ENCODE assay signal across 19 cellular contexts in genomic region chr6:153123801-153124200, GRCh38. TPM values are rescaled to one million over a fixed set of nuclear protein-coding genes. Genes with fewer than 3 reads are reported as not detected.
DNase-seq lines count a peak whose midpoint lies in the region; ATAC-seq, FAIRE-seq and TF ChIP-seq lines count a peak whose summit lies in the region.
"Had no signal": no experiment of that assay in that cellular context is flagged by ENCODE, and none has a peak within 500 bp of the region (broad histone marks: within the 10 kb centered on the region; RNA-seq: fewer than 3 reads in every experiment).

No MANE protein-coding gene starts in this region.

- no peak overlapping the region for H3K27ac Mint-ChIP-seq in activated naive CD8-positive, alpha-beta T cell treated with anti-CD3 and anti-CD28 coated beads, Interleukin-2, amount 50 U/mL, for 24 hours
- no peak overlapping the region for H3K27ac Mint-ChIP-seq in osteocyte (ENCODE audit: unreplicated experiment)
- H3K27ac Mint-ChIP-seq: natural killer cell treated with Interleukin-12 subunit alpha and Interleukin-12 subunit beta and Interleukin-15 and Interleukin-18, amount 100 ng/mL, for 72 hours; stimulated activated naive CD8-positive, alpha-beta T cell treated with anti-CD3 and anti-CD28 coated beads, Interleukin-15, Interleukin-2, amounts not matched to agents 100 ng/mL and 50 ng/mL, for 24 hours had no signal

- FAIRE-seq in GM12891 (lab: Jason Lieb, UNC), result no peak
- FAIRE-seq: A204.1 had no signal

- no peak for TF ChIP-seq POLR2A in GM12891 (IDR thresholded peaks at IDR 0.05; ENCODE audit: low read depth, low read length)

- TF ChIP-seq CTCF in osteocyte (IDR thresholded peaks at IDR 0.05), result no peak

- ATAC-seq in GM19438 (IDR thresholded peaks at IDR 0.05; ENCODE audit: low read depth, unreplicated experiment) (peak; percentile 57), HG03139 (IDR thresholded peaks at IDR 0.05; ENCODE audit: unreplicated experiment) (peak; percentile 74)
- ATAC-seq in activated naive CD8-positive, alpha-beta T cell treated with anti-CD3 and anti-CD28 coated beads, Interleukin-2, amount 50 U/mL, for 24 hours, result no peak
- ATAC-seq: natural killer cell treated with Interleukin-12 subunit alpha and Interleukin-12 subunit beta and Interleukin-15 and Interleukin-18, amount 100 ng/mL, for 72 hours; Panc1 had no signal

- H3K27me3 Mint-ChIP-seq in activated naive CD8-positive, alpha-beta T cell treated with anti-CD3 and anti-CD28 coated beads, Interleukin-2, amount 50 U/mL, for 24 hours, result peaks cover 24% of the 10 kb centered on the region
- H3K27me3 Mint-ChIP-seq in osteocyte (ENCODE audit: unreplicated experiment), result no peaks in the 10 kb centered on the region

- H3K9me3 Mint-ChIP-seq in activated naive CD8-positive, alpha-beta T cell treated with anti-CD3 and anti-CD28 coated beads, Interleukin-2, amount 50 U/mL, for 24 hours, result no peaks in the 10 kb centered on the region
- H3K9me3 Mint-ChIP-seq in osteocyte (ENCODE audit: unreplicated experiment), result no peaks in the 10 kb centered on the region
- H3K9me3 Mint-ChIP-seq: immature natural killer cell; natural killer cell treated with Interleukin-12 subunit alpha and Interleukin-12 subunit beta and Interleukin-15 and Interleukin-18, amount 100 ng/mL, for 72 hours had no signal

- no peak overlapping the region for H3K4me3 Mint-ChIP-seq in activated naive CD8-positive, alpha-beta T cell treated with anti-CD3 and anti-CD28 coated beads, Interleukin-2, amount 50 U/mL, for 24 hours
- no peak overlapping the region for H3K4me3 Mint-ChIP-seq in osteocyte (ENCODE audit: unreplicated experiment)
- H3K4me3 Mint-ChIP-seq: immature natural killer cell; natural killer cell treated with Interleukin-12 subunit alpha and Interleukin-12 subunit beta and Interleukin-15 and Interleukin-18, amount 100 ng/mL, for 72 hours; stimulated activated naive CD8-positive, alpha-beta T cell treated with anti-CD3 and anti-CD28 coated beads, Interleukin-15, Interleukin-2, amounts not matched to agents 100 ng/mL and 50 ng/mL, for 24 hours had no signal

- H3K36me3 Mint-ChIP-seq in activated naive CD8-positive, alpha-beta T cell treated with anti-CD3 and anti-CD28 coated beads, Interleukin-2, amount 50 U/mL, for 24 hours (ENCODE audit: low read depth), result no peaks in the 10 kb centered on the region
- no peaks in the 10 kb centered on the region for H3K36me3 Mint-ChIP-seq in osteocyte (ENCODE audit: unreplicated experiment)
- H3K36me3 Mint-ChIP-seq: natural killer cell treated with Interleukin-12 subunit alpha and Interleukin-12 subunit beta and Interleukin-15 and Interleukin-18, amount 100 ng/mL, for 72 hours had no signal

- no peaks in the 10 kb centered on the region for H3K4me1 Mint-ChIP-seq in activated naive CD8-positive, alpha-beta T cell treated with anti-CD3 and anti-CD28 coated beads, Interleukin-2, amount 50 U/mL, for 24 hours
- peaks cover 3% of the 10 kb centered on the region for H3K4me1 Mint-ChIP-seq in osteocyte (ENCODE audit: unreplicated experiment)

- DNase-seq in GM12891 (ENCODE audit: insufficient read length, low spot score) (no peak), NOMO-1 treated with dmso at 0.1 percent for 144 hours (lab: John Stamatoyannopoulos, UW; ENCODE audit: unreplicated experiment) (peak; percentile 22), NCI-H524 (lab: John Stamatoyannopoulos, UW) (no peak), AG20443 (ENCODE audit: low spot score) (no peak), osteocyte (ENCODE audit: extremely low spot score, unreplicated experiment) (no peak)
- no peak for DNase-seq in activated naive CD8-positive, alpha-beta T cell treated with anti-CD3 and anti-CD28 coated beads, Interleukin-2, amount 50 U/mL, for 24 hours
- DNase-seq: activated CD8-positive, alpha-beta memory T cell treated with anti-CD3 and anti-CD28 coated beads for 24 hours; activated gamma-delta T cell; GOT3; immature natural killer cell; NCI-H1436 treated with DMSO at 0.1 percent for 48 hours; NCI-H510A had no signal

TF ChIP-seq in GM12891, 5 proteins besides CTCF, POLR2A, EP300 and RAD21:
- TF ChIP-seq SPI1 (IDR thresholded peaks at IDR 0.05; ENCODE audit: low read depth, low read length) (0 out of 2 replicates have a peak, but pooled peaks have one; percentile 13), PAX5 (IDR thresholded peaks at IDR 0.05; ENCODE audit: insufficient read depth, low read length, severe bottlenecking) (no peak)

RNA-seq across cellular contexts. Expression of gene RGS17, which starts 7.3 kb away (rescaled TPM):
- polyA plus RNA-seq in GM12891 (2012; ENCODE audit: low read depth, missing spikeins), result 0.09 TPM
- total RNA-seq in osteocyte, result 2.9 and 3.1 TPM in 2 replicates
- total RNA-seq: ascending aorta had no signal
